Comparison of ENCODE assay signal across 3 cellular contexts in genomic region chr4:7855731-7856130, GRCh38.
TF ChIP-seq lines count a peak whose summit lies in the region.

No MANE protein-coding gene starts in this region.

TF ChIP-seq in SK-N-SH, 30 proteins besides CTCF, POLR2A, EP300 and RAD21:
- TF ChIP-seq TEAD4 (IDR thresholded peaks at IDR 0.05; ENCODE audit: borderline replicate concordance, insufficient read depth) = no peak
- peak; percentile 18 for TF ChIP-seq CHD2 (IDR thresholded peaks at IDR 0.05; ENCODE audit: low read length, partially characterized antibody)

TF ChIP-seq in SK-N-SH treated with all-trans-retinoic acid at 6 μM for 48 hours, 23 proteins besides CTCF, POLR2A, EP300 and RAD21:
- TF ChIP-seq PATZ1 (CRISPR knock-in tag; IDR thresholded peaks at IDR 0.05; ENCODE audit: borderline replicate concordance) (no peak), TOX (CRISPR knock-in tag; IDR thresholded peaks at IDR 0.05; ENCODE audit: borderline replicate concordance) (no peak), ZNF565 (CRISPR knock-in tag; conservative IDR thresholded peaks at IDR 0.05; ENCODE audit: low read depth) (no peak), ZFP3 (CRISPR knock-in tag; IDR thresholded peaks at IDR 0.05) (no peak), CSRNP3 (CRISPR knock-in tag; IDR thresholded peaks at IDR 0.05) (no peak), POU6F1 (CRISPR knock-in tag; IDR thresholded peaks at IDR 0.05; ENCODE audit: borderline replicate concordance, low read depth) (no peak), SNAI2 (CRISPR knock-in tag; IDR thresholded peaks at IDR 0.05) (no peak), CSDC2 (CRISPR knock-in tag; IDR thresholded peaks at IDR 0.05) (no peak), ISL1 (CRISPR knock-in tag; IDR thresholded peaks at IDR 0.05) (no peak), ZFP30 (CRISPR knock-in tag; IDR thresholded peaks at IDR 0.05) (no peak), ZNF70 (CRISPR knock-in tag; IDR thresholded peaks at IDR 0.05) (no peak), TCF4 (CRISPR knock-in tag; IDR thresholded peaks at IDR 0.05; ENCODE audit: borderline replicate concordance) (no peak), BACH2 (CRISPR knock-in tag; IDR thresholded peaks at IDR 0.05; ENCODE audit: borderline replicate concordance) (no peak), ARNTL (CRISPR knock-in tag; IDR thresholded peaks at IDR 0.05; ENCODE audit: borderline replicate concordance, low read depth) (no peak), ZNF8 (CRISPR knock-in tag; IDR thresholded peaks at IDR 0.05) (no peak), GLIS3 (CRISPR knock-in tag; IDR thresholded peaks at IDR 0.05) (no peak), TSHZ2 (CRISPR knock-in tag; IDR thresholded peaks at IDR 0.05) (no peak), OSR1 (CRISPR knock-in tag; IDR thresholded peaks at IDR 0.05) (no peak), PPARA (CRISPR knock-in tag; IDR thresholded peaks at IDR 0.05; ENCODE audit: borderline replicate concordance) (no peak)
- TF ChIP-seq, protein P1, sequence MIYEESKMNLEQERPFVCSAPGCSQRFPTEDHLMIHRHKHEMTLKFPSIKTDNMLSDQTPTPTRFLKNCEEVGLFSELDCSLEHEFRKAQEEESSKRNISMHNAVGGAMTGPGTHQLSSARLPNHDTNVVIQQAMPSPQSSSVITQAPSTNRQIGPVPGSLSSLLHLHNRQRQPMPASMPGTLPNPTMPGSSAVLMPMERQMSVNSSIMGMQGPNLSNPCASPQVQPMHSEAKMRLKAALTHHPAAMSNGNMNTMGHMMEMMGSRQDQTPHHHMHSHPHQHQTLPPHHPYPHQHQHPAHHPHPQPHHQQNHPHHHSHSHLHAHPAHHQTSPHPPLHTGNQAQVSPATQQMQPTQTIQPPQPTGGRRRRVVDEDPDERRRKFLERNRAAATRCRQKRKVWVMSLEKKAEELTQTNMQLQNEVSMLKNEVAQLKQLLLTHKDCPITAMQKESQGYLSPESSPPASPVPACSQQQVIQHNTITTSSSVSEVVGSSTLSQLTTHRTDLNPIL (CRISPR knock-in tag; IDR thresholded peaks at IDR 0.05; ENCODE audit: low read depth) = no peak

TF ChIP-seq in IMR-90, 13 proteins besides CTCF, POLR2A, EP300 and RAD21:
- TF ChIP-seq MAZ (IDR thresholded peaks at IDR 0.05; ENCODE audit: borderline replicate concordance, low read depth, low read length) (no peak), NFE2L2 (IDR thresholded peaks at IDR 0.05; ENCODE audit: low read depth, low read length) (no peak), RCOR1 (IDR thresholded peaks at IDR 0.05; ENCODE audit: insufficient replicate concordance, low read length) (no peak), CHD1 (IDR thresholded peaks at IDR 0.05; ENCODE audit: low read depth, low read length) (no peak), RFX5 (IDR thresholded peaks at IDR 0.05; ENCODE audit: low read depth, low read length) (no peak), ELK1 (IDR thresholded peaks at IDR 0.05; ENCODE audit: borderline replicate concordance, low read depth, low read length) (no peak), USF2 (IDR thresholded peaks at IDR 0.05; ENCODE audit: low read depth, low read length) (no peak), BHLHE40 (IDR thresholded peaks at IDR 0.05; ENCODE audit: low read depth, low read length) (no peak), MXI1 (IDR thresholded peaks at IDR 0.05; ENCODE audit: borderline replicate concordance, low read depth, low read length) (no peak)
